In genomic region chr21:26171310-26172100, GRCh38 we compare ENCODE assay signal across 8 cellular contexts. TPM values are rescaled to one million over a fixed set of nuclear protein-coding genes. Genes with fewer than 3 reads are reported as not detected.
A peak's percentile ranks its signal among the peaks of the same experiment; 100 is the strongest.
DNase-seq lines count a peak whose midpoint lies in the region; ATAC-seq, FAIRE-seq and TF ChIP-seq lines count a peak whose summit lies in the region.

No MANE protein-coding gene starts in this region.

- TF ChIP-seq CTCF in PC-9 (conservative IDR thresholded peaks at IDR 0.05) (no peak), endothelial cell of umbilical vein (IDR thresholded peaks at IDR 0.05; ENCODE audit: extremely low read depth in 1 of 2, insufficient read depth in 1 of 2, low read depth in 1 of 2, low read length in 2 of 2) (no peak), neural crest cell (conservative IDR thresholded peaks at IDR 0.05) (no peak)

- peak overlapping the region in 1 of 3 donors; percentile 34 for H3K27ac Mint-ChIP-seq in CD4-positive, CD25-positive, alpha-beta regulatory T cell
- no peak overlapping the region for H3K27ac Mint-ChIP-seq in neural crest cell (ENCODE audit: unreplicated experiment)

- H3K36me3 ChIP-seq in CD4-positive, CD25-positive, alpha-beta regulatory T cell (ENCODE audit: control insufficient read depth, insufficient read depth, low read length), result no peaks in the 10 kb centered on the region
- H3K36me3 ChIP-seq in PC-9 (ENCODE audit: low read depth) (no peaks in the 10 kb centered on the region), endothelial cell of umbilical vein (ENCODE audit: control insufficient read depth in 2 of 2, extremely low read depth in 1 of 2, insufficient read depth in 2 of 2, low read length in 2 of 2) (no peaks in the 10 kb centered on the region)

- H4K20me1 ChIP-seq in PC-9 (ENCODE audit: insufficient read depth) (no peaks in the 10 kb centered on the region), endothelial cell of umbilical vein (replicated peaks; ENCODE audit: control insufficient read depth, extremely low read depth, insufficient read depth, low read length) (no peaks in the 10 kb centered on the region)

- no peak for TF ChIP-seq POLR2A in endothelial cell of umbilical vein (IDR thresholded peaks at IDR 0.05; ENCODE audit: low read depth, low read length)

- BruUV-seq in PC-9 (replicated peaks; lab: Mats Ljungman, UMichigan), result no TSS peak
- BruUV-seq in endothelial cell of umbilical vein (replicated peaks; lab: Mats Ljungman, UMichigan), result no TSS peak

- FAIRE-seq in endothelial cell of umbilical vein (lab: Jason Lieb, UNC), result no peak

- CTCF ChIA-PET in PC-9 (lab: Charles Lee) (no interaction called here), endothelial cell of umbilical vein (lab: Charles Lee) (interaction anchor here (0.6 to 2.8 kb wide), 19 partner anchors 10 to 545 kb away, joined by 3 to 16 read pairs (median 5); no protein-coding TSS in a partner anchor)

- H3K36me3 Mint-ChIP-seq in CD4-positive, CD25-positive, alpha-beta regulatory T cell, result peaks cover 2% of the 10 kb centered on the region
- H3K36me3 Mint-ChIP-seq in neural crest cell (ENCODE audit: low read depth), result no peaks in the 10 kb centered on the region

- dilution Hi-C loops in endothelial cell of umbilical vein (cut with MboI; ENCODE audit: extremely low pct_ligation_motif_present, low sequenced_read_pairs), result loop anchor here (25.0 kb wide), 1 partner anchor 284 kb away; no protein-coding TSS in a partner anchor

- H3K79me2 ChIP-seq in PC-9 (ENCODE audit: low read depth), result peaks cover 39% of the 10 kb centered on the region
- H3K79me2 ChIP-seq in endothelial cell of umbilical vein (ENCODE audit: control insufficient read depth, insufficient read depth, low read length), result peaks cover 41% of the 10 kb centered on the region

- H3K27me3 Mint-ChIP-seq in CD4-positive, CD25-positive, alpha-beta regulatory T cell, result peaks cover 47% of the 10 kb centered on the region
- H3K27me3 Mint-ChIP-seq in neural crest cell (ENCODE audit: low read depth), result no peaks in the 10 kb centered on the region

- peak overlapping the region; percentile 83 to 89 (median 84) for H3K4me3 Mint-ChIP-seq in CD4-positive, CD25-positive, alpha-beta regulatory T cell
- peak overlapping the region; percentile 99 for H3K4me3 Mint-ChIP-seq in neural crest cell

- no peak overlapping the region for H3K27ac ChIP-seq in CD4-positive, CD25-positive, alpha-beta regulatory T cell (ENCODE audit: insufficient read depth, low read length, poor library complexity, severe bottlenecking)
- H3K27ac ChIP-seq in PC-9, result no peak overlapping the region
- no peak overlapping the region for H3K27ac ChIP-seq in endothelial cell of umbilical vein (ENCODE audit: insufficient read depth, low read depth, low read length)

- peak overlapping the region; percentile 90 for H3K4me2 ChIP-seq in PC-9
- H3K4me2 ChIP-seq in endothelial cell of umbilical vein (ENCODE audit: insufficient read depth, low read length), result peak overlapping the region; percentile 67

- H3K27me3 ChIP-seq in CD4-positive, CD25-positive, alpha-beta regulatory T cell (ENCODE audit: control insufficient read depth, insufficient read depth, low read length), result peaks cover 4% of the 10 kb centered on the region
- H3K27me3 ChIP-seq in PC-9 (ENCODE audit: insufficient read depth, low read depth), result no peaks in the 10 kb centered on the region
- no peaks in the 10 kb centered on the region for H3K27me3 ChIP-seq in endothelial cell of umbilical vein (ENCODE audit: control insufficient read depth in 2 of 2, insufficient read depth in 2 of 2, low read length in 2 of 2)

- POLR2A ChIA-PET in PC-9 (lab: Charles Lee; ENCODE audit: unreplicated experiment) (no interaction called here), endothelial cell of umbilical vein (lab: Charles Lee) (no interaction called here)

- H3K4me3 ChIP-seq in CD4-positive, CD25-positive, alpha-beta regulatory T cell (ENCODE audit: low read depth, low read length), result peak overlapping the region; percentile 58
- H3K4me3 ChIP-seq in PC-9, result peak overlapping the region; percentile 92
- H3K4me3 ChIP-seq in endothelial cell of umbilical vein (replicated peaks in 1 of 3; ENCODE audit: insufficient read depth in 1 of 3, low read depth in 1 of 3, low read length in 3 of 3), result peak overlapping the region; percentile 28 to 94 (median 91)

- H3K9ac ChIP-seq in endothelial cell of umbilical vein (replicated peaks; ENCODE audit: extremely low read depth, insufficient read depth, low read length), result peak overlapping the region; percentile 53

- peak overlapping the region; percentile 95 for H2AFZ ChIP-seq in PC-9
- peak overlapping the region; percentile 95 for H2AFZ ChIP-seq in endothelial cell of umbilical vein (ENCODE audit: low read depth, low read length)

- peaks cover 25% of the 10 kb centered on the region for H3K4me1 ChIP-seq in CD4-positive, CD25-positive, alpha-beta regulatory T cell (ENCODE audit: control insufficient read depth, insufficient read depth, low read length, poor library complexity, severe bottlenecking)
- H3K4me1 ChIP-seq in PC-9 (replicated peaks; ENCODE audit: insufficient read depth), result peaks cover 24% of the 10 kb centered on the region
- H3K4me1 ChIP-seq in endothelial cell of umbilical vein (ENCODE audit: control insufficient read depth, extremely low read depth, insufficient read depth, low read length), result peaks cover 28% of the 10 kb centered on the region

- H3F3A ChIP-seq in PC-9 (ENCODE audit: insufficient read depth, low read depth), result no peaks in the 10 kb centered on the region

- peaks cover 0 to 1% (median 0%) of the 10 kb centered on the region in 7 donors for H3K9me3 Mint-ChIP-seq in CD4-positive, CD25-positive, alpha-beta regulatory T cell
- no peaks in the 10 kb centered on the region for H3K9me3 Mint-ChIP-seq in neural crest cell

- DNase-seq in CD4-positive, CD25-positive, alpha-beta regulatory T cell, result no peak
- DNase-seq in PC-9 (no peak), endothelial cell of umbilical vein (ENCODE audit: low read depth, low spot score) (no peak), neural crest cell (ENCODE audit: low read depth, low spot score) (no peak), COR-L47 (lab: John Stamatoyannopoulos, UW) (no peak), SKM-1 (lab: John Stamatoyannopoulos, UW; ENCODE audit: unreplicated experiment) (no peak)

- H3K9me1 ChIP-seq in endothelial cell of umbilical vein (replicated peaks; ENCODE audit: control insufficient read depth, extremely low read depth, insufficient read depth, low read length), result no peaks in the 10 kb centered on the region

- H3K9me3 ChIP-seq in CD4-positive, CD25-positive, alpha-beta regulatory T cell (ENCODE audit: control insufficient read depth in 2 of 2, low read length in 2 of 2), result no peaks in the 10 kb centered on the region
- no peaks in the 10 kb centered on the region for H3K9me3 ChIP-seq in PC-9 (ENCODE audit: insufficient read depth, low read depth)
- no peaks in the 10 kb centered on the region for H3K9me3 ChIP-seq in endothelial cell of umbilical vein (replicated peaks; ENCODE audit: control insufficient read depth, insufficient read depth, low read length)

- peaks cover 4 to 24% (median 15%) of the 10 kb centered on the region in 4 donors for H3K4me1 Mint-ChIP-seq in CD4-positive, CD25-positive, alpha-beta regulatory T cell
- peaks cover 39% of the 10 kb centered on the region for H3K4me1 Mint-ChIP-seq in neural crest cell

- no peaks in the 10 kb centered on the region for H3K9me2 ChIP-seq in PC-9 (ENCODE audit: insufficient read depth)

- intact Hi-C loops in PC-9 (cut with micrococcal nuclease; ENCODE audit: unreplicated experiment), result loop anchor here (2.0 to 5.0 kb wide), 3 partner anchors 277 to 563 kb away; no protein-coding TSS in a partner anchor
- intact Hi-C loops in endothelial cell of umbilical vein (cut with micrococcal nuclease), result loop anchor here (2.0 kb wide), 2 partner anchors 401 to 545 kb away; partner anchors contain the start of gene CYYR1

- no peak for ATAC-seq in CD4-positive, CD25-positive, alpha-beta regulatory T cell (ENCODE audit: low read depth in 2 of 2)
- no peak for ATAC-seq in HG03460 (IDR thresholded peaks at IDR 0.05; ENCODE audit: unreplicated experiment)
- ATAC-seq in GM21381 (IDR thresholded peaks at IDR 0.05; ENCODE audit: unreplicated experiment), result no peak

TF ChIP-seq in endothelial cell of umbilical vein, 7 proteins besides CTCF, POLR2A, EP300 and RAD21:
- TF ChIP-seq FOS (IDR thresholded peaks at IDR 0.05; ENCODE audit: borderline replicate concordance, insufficient read depth, low read length), result no peak
- no peak for TF ChIP-seq EZH2 (IDR thresholded peaks at IDR 0.05; ENCODE audit: borderline replicate concordance, low read depth, low read length, severe bottlenecking)
- TF ChIP-seq MYC (IDR thresholded peaks at IDR 0.05; ENCODE audit: low read depth, low read length), result no peak
- no peak for TF ChIP-seq POLR2AphosphoS5 (IDR thresholded peaks at IDR 0.05; ENCODE audit: insufficient read depth, low read depth, low read length)
- no peak for TF ChIP-seq JUN (IDR thresholded peaks at IDR 0.05; ENCODE audit: borderline replicate concordance, insufficient read depth, insufficient read length, low read depth)
- TF ChIP-seq GATA2 (IDR thresholded peaks at IDR 0.05; ENCODE audit: insufficient read depth, insufficient read length, low read depth, low read length), result no peak
- TF ChIP-seq, protein P1, sequence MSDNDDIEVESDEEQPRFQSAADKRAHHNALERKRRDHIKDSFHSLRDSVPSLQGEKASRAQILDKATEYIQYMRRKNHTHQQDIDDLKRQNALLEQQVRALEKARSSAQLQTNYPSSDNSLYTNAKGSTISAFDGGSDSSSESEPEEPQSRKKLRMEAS (IDR thresholded peaks at IDR 0.05; ENCODE audit: insufficient read depth, insufficient read length), result no peak
TF ChIP-seq in endothelial cell of umbilical vein: peak in this region for 0.

RNA-seq across cellular contexts. Expression of gene APP, which starts 0.9 kb away (rescaled TPM):
- total RNA-seq in CD4-positive, CD25-positive, alpha-beta regulatory T cell, result 29.5 TPM
- 1 to 10 TPM; 3.9 to 7.9 (median 6.7) TPM for polyA plus RNA-seq in CD4-positive, CD25-positive, alpha-beta regulatory T cell
- total RNA-seq in PC-9 (2021), result 224 and 269 TPM in 2 replicates
- total RNA-seq in endothelial cell of umbilical vein, result 811 and 928 TPM in 2 replicates
- polyA plus RNA-seq in endothelial cell of umbilical vein, result 760 and 914 TPM in 2 replicates
- polyA plus RNA-seq in endothelial cell of umbilical vein (2011; cell fraction: cytosol; rRNA removed), result 844 and 980 TPM in 2 replicates
- polyA plus RNA-seq in endothelial cell of umbilical vein (2011; cell fraction: nucleus; rRNA removed), result 694 and 872 TPM in 2 replicates
- polyA plus RNA-seq in endothelial cell of umbilical vein (2012), result 1,000 and 1,270 TPM in 2 replicates
- 1,294 and 1,444 TPM in 2 replicates for polyA minus RNA-seq in endothelial cell of umbilical vein
- polyA minus RNA-seq in endothelial cell of umbilical vein (2011; cell fraction: cytosol; rRNA and poly(A)+ RNA removed), result 91.5 TPM
- polyA minus RNA-seq in endothelial cell of umbilical vein (2011; cell fraction: nucleus; rRNA and poly(A)+ RNA removed), result 572 and 629 TPM in 2 replicates
- 245 and 254 TPM in 2 replicates for total RNA-seq in neural crest cell
